16 cellular contexts compared by ENCODE assay signal in genomic region chr9:115158666-115159481, GRCh38. TPM values are rescaled to one million over a fixed set of nuclear protein-coding genes. Genes with fewer than 3 reads are reported as not detected.
A peak's percentile ranks its signal among the peaks of the same experiment; 100 is the strongest.
DNase-seq lines count a peak whose midpoint lies in the region; TF ChIP-seq lines count a peak whose summit lies in the region.
"Had no signal": no experiment of that assay in that cellular context is flagged by ENCODE, and none has a peak within 500 bp of the region (broad histone marks: within the 10 kb centered on the region; RNA-seq: fewer than 3 reads in every experiment).

No MANE protein-coding gene starts in this region.

- no peak overlapping the region for H2AFZ ChIP-seq in neural progenitor cell (replicated peaks)

- H3K9me3 Mint-ChIP-seq in HFFc6: no peaks in the 10 kb centered on the region
- H3K9me3 Mint-ChIP-seq in chondrocyte (ENCODE audit: low read depth): peaks cover 9% of the 10 kb centered on the region
- H3K9me3 Mint-ChIP-seq in neural progenitor cell: peaks cover 3% of the 10 kb centered on the region
- H3K9me3 Mint-ChIP-seq: natural killer cell treated with Interleukin-12 subunit alpha and Interleukin-12 subunit beta and Interleukin-15 and Interleukin-18, amount 100 ng/mL, for 72 hours had no signal

- H3K27me3 Mint-ChIP-seq in HFFc6 (ENCODE audit: insufficient read depth) (no peaks in the 10 kb centered on the region), chondrocyte (ENCODE audit: low read depth) (no peaks in the 10 kb centered on the region), neural progenitor cell (ENCODE audit: insufficient read depth, low read depth) (no peaks in the 10 kb centered on the region)

- TF ChIP-seq POLR2A in lower leg skin (IDR thresholded peaks at IDR 0.05): no peak

- H3K4me3 Mint-ChIP-seq in HFFc6 (no peak overlapping the region), chondrocyte (ENCODE audit: unreplicated experiment) (no peak overlapping the region), neural progenitor cell (no peak overlapping the region)
- H3K4me3 Mint-ChIP-seq: activated CD8-positive, alpha-beta memory T cell treated with anti-CD3 and anti-CD28 coated beads, Interleukin-2, amount 10 ng/mL, durations not matched to agents 7 days and 5 days; natural killer cell treated with Interleukin-12 subunit alpha and Interleukin-12 subunit beta and Interleukin-15 and Interleukin-18, amount 100 ng/mL, for 72 hours; WTC11 had no signal

- H4K20me1 ChIP-seq in neural progenitor cell (ENCODE audit: low read depth): no peaks in the 10 kb centered on the region
- H4K20me1 ChIP-seq: BLaER1 had no signal

- peak overlapping the region; percentile 16 for H3K27ac ChIP-seq in mesodermal cell (ENCODE audit: low read depth, low read length, severe bottlenecking)
- H3K27ac ChIP-seq in neural progenitor cell: no peak overlapping the region
- H3K27ac ChIP-seq: BLaER1 had no signal

- peaks cover 16% of the 10 kb centered on the region for H3K4me1 ChIP-seq in mesodermal cell (ENCODE audit: control insufficient read depth, insufficient read depth, low read length, poor library complexity, severe bottlenecking)
- H3K4me1 ChIP-seq in neural progenitor cell: no peaks in the 10 kb centered on the region
- H3K4me1 ChIP-seq: BLaER1 had no signal

- H3K79me2 ChIP-seq in neural progenitor cell (ENCODE audit: low read depth): no peaks in the 10 kb centered on the region

- no peaks in the 10 kb centered on the region for H3K36me3 Mint-ChIP-seq in HFFc6 (ENCODE audit: low read depth)
- no peaks in the 10 kb centered on the region for H3K36me3 Mint-ChIP-seq in chondrocyte (ENCODE audit: low read depth)
- H3K36me3 Mint-ChIP-seq in neural progenitor cell: no peaks in the 10 kb centered on the region
- H3K36me3 Mint-ChIP-seq: activated CD8-positive, alpha-beta memory T cell treated with anti-CD3 and anti-CD28 coated beads, Interleukin-2, amount 10 ng/mL, durations not matched to agents 7 days and 5 days; natural killer cell treated with Interleukin-12 subunit alpha and Interleukin-12 subunit beta and Interleukin-15 and Interleukin-18, amount 100 ng/mL, for 72 hours had no signal

- H3K36me3 ChIP-seq in mesodermal cell (ENCODE audit: control insufficient read depth, insufficient read depth, low read length) (no peaks in the 10 kb centered on the region), neural progenitor cell (no peaks in the 10 kb centered on the region)
- H3K36me3 ChIP-seq: BLaER1 had no signal

- H3K9me3 ChIP-seq in mesodermal cell (ENCODE audit: control insufficient read depth, low read length) (peaks cover 8% of the 10 kb centered on the region), neural progenitor cell (ENCODE audit: low read depth) (no peaks in the 10 kb centered on the region)
- H3K9me3 ChIP-seq: BLaER1 had no signal

- no peaks in the 10 kb centered on the region for H3F3A ChIP-seq in neural progenitor cell (ENCODE audit: low read depth)

- H3K27ac Mint-ChIP-seq in HFFc6 (peak overlapping the region; percentile 67), chondrocyte (ENCODE audit: unreplicated experiment) (peak overlapping the region; percentile 91), neural progenitor cell (no peak overlapping the region)
- H3K27ac Mint-ChIP-seq: activated CD8-positive, alpha-beta memory T cell treated with anti-CD3 and anti-CD28 coated beads, Interleukin-2, amount 10 ng/mL, durations not matched to agents 7 days and 5 days; natural killer cell treated with Interleukin-12 subunit alpha and Interleukin-12 subunit beta and Interleukin-15 and Interleukin-18, amount 100 ng/mL, for 72 hours; WTC11 had no signal

- no peaks in the 10 kb centered on the region for H3K27me3 ChIP-seq in neural progenitor cell
- H3K27me3 ChIP-seq: BLaER1 had no signal

- peak; percentile 57 for DNase-seq in AG08395 (ENCODE audit: low spot score)
- peak; percentile 72 for DNase-seq in HFFc6
- no peak for DNase-seq in chondrocyte (ENCODE audit: low spot score)
- DNase-seq in neural progenitor cell (ENCODE audit: low spot score): no peak
- no peak for DNase-seq in lower leg skin (ENCODE audit: low spot score in 2 of 2)
- DNase-seq in NCI-H510A treated with DMSO at 0.1 percent for 48 hours (lab: John Stamatoyannopoulos, UW): no peak
- no peak for DNase-seq in epidermal melanocyte (ENCODE audit: insufficient read length, low spot score)
- DNase-seq: activated CD8-positive, alpha-beta memory T cell treated with anti-CD3 and anti-CD28 coated beads, Interleukin-2, amount 10 ng/mL, durations not matched to agents 7 days and 5 days; activated naive CD4-positive, alpha-beta T cell; left ventricle myocardium superior; right cardiac atrium; stimulated activated naive CD4-positive, alpha-beta T cell had no signal

- TF ChIP-seq CTCF in HFFc6 (IDR thresholded peaks at IDR 0.05) (no peak), chondrocyte (IDR thresholded peaks at IDR 0.05) (no peak), neural progenitor cell (IDR thresholded peaks at IDR 0.05) (no peak), lower leg skin (IDR thresholded peaks at IDR 0.05) (no peak)

- H3K4me1 Mint-ChIP-seq in HFFc6 (ENCODE audit: low read depth): peaks cover 72% of the 10 kb centered on the region
- peaks cover 47% of the 10 kb centered on the region for H3K4me1 Mint-ChIP-seq in chondrocyte (ENCODE audit: low read depth)
- H3K4me1 Mint-ChIP-seq in neural progenitor cell: no peaks in the 10 kb centered on the region
- H3K4me1 Mint-ChIP-seq: activated CD8-positive, alpha-beta memory T cell treated with anti-CD3 and anti-CD28 coated beads, Interleukin-2, amount 10 ng/mL, durations not matched to agents 7 days and 5 days; WTC11 had no signal

- no peak overlapping the region for H3K4me2 ChIP-seq in neural progenitor cell
- H3K4me2 ChIP-seq: BLaER1 had no signal

- intact Hi-C loops in lower leg skin (cut with DNase I; ENCODE audit: low total_unique reads): no loop called here

- WGBS in mesodermal cell (ENCODE audit: insufficient coverage in 2 of 2), 2 experiments: 88 to 100% methylated on average over 1 to 2 of the region's 7 CpGs
- WGBS in lower leg skin, 2 donors: 77 to 80% methylated on average over 7 of the region's 7 CpGs

- H3K4me3 ChIP-seq in mesodermal cell (ENCODE audit: extremely low read depth, insufficient read depth, low read length, poor library complexity, severe bottlenecking) (no peak overlapping the region), neural progenitor cell (no peak overlapping the region), lower leg skin (ENCODE audit: low read depth, poor library complexity, severe bottlenecking) (no peak overlapping the region)
- H3K4me3 ChIP-seq: BLaER1 had no signal

- H3K9ac ChIP-seq in neural progenitor cell: no peak overlapping the region
- H3K9ac ChIP-seq: BLaER1 had no signal

RNA-seq across cellular contexts. Expression of gene TNC, which starts 40.9 kb away (rescaled TPM):
- 10 to 100 TPM; 51.6 to 86.3 (median 70.4) TPM for total RNA-seq in HFFc6 (2021; fragmentation: NEBNext Ultra II Directional; extraction: Animal tissue kit (Norgen Biotek cat#: 25700))
- total RNA-seq in chondrocyte (61.3 to 179 TPM (median 64.1 TPM) in 3 replicates), neural progenitor cell (ENCODE audit: low replicate concordance) (54.9 and 56.1 TPM in 2 replicates), lower leg skin (10 to 100 TPM in 2 of 4 donors, 1 to 10 TPM in 2; 4.8 to 47.0 (median 17.3) TPM)
- polyA plus RNA-seq in mesodermal cell (2013, experiment 1 of 2): 124 TPM
- polyA plus RNA-seq in mesodermal cell (2013, experiment 2 of 2): 75.0 TPM

Comparison
In these comparisons a context has a peak if more than half of its experiments do, and no peak if none do; other contexts are left out.
1. DNase-seq: peak in AG08395 (single experiment) and HFFc6 (single experiment); none in chondrocyte (single experiment), neural progenitor cell (single experiment), lower leg skin (0 of 2), NCI-H510A treated with DMSO at 0.1 percent for 48 hours (single experiment) and epidermal melanocyte (single experiment).